Comparison of ENCODE assay signal across 8 cellular contexts in genomic region chr7:89623018-89623672, GRCh38.
DNase-seq lines count a peak whose midpoint lies in the region; ATAC-seq, FAIRE-seq and TF ChIP-seq lines count a peak whose summit lies in the region.

No MANE protein-coding gene starts in this region.

- H3K27me3 ChIP-seq in SU-DHL-6 (ENCODE audit: low read length) (no peaks in the 10 kb centered on the region), gastroesophageal sphincter (no peaks in the 10 kb centered on the region)

- WGBS in gastroesophageal sphincter (ENCODE audit: low coverage in 1 of 2), 2 donors = 0% methylated on average over 1 of the region's 1 CpG; no CpG with 5 or more reads in 1 of the 2 donors

- DNase-seq in AG10803 (ENCODE audit: low read depth) (peak; percentile 44), GM12892 (ENCODE audit: insufficient read length) (no peak), MV-4-11 (lab: John Stamatoyannopoulos, UW) (peak; percentile 39), putamen (ENCODE audit: low spot score) (peak; percentile 19), GOT3 (lab: John Stamatoyannopoulos, UW) (no peak)

- no peak overlapping the region for H3K9ac ChIP-seq in SU-DHL-6 (ENCODE audit: low read length)

- H3K27ac ChIP-seq in SU-DHL-6 (ENCODE audit: low read depth, low read length) (no peak overlapping the region), gastroesophageal sphincter (no peak overlapping the region)

- no peak for TF ChIP-seq EP300 in gastroesophageal sphincter (IDR thresholded peaks at IDR 0.05)

- TF ChIP-seq CTCF in AG10803 (conservative IDR thresholded peaks at IDR 0.05; ENCODE audit: low read length) (peak; percentile 83), SU-DHL-6 (IDR thresholded peaks at IDR 0.05; ENCODE audit: insufficient read depth, low read length, poor library complexity, severe bottlenecking) (peak; percentile 98), gastroesophageal sphincter (IDR thresholded peaks at IDR 0.05) (peak in 3 of 4 experiments; percentile 40 to 45 (median 42))

- peak; percentile 79 for FAIRE-seq in GM12892 (lab: Jason Lieb, UNC)

- TF ChIP-seq POLR2A in GM12892 (IDR thresholded peaks at IDR 0.05; ENCODE audit: low read depth, low read length) = no peak
- TF ChIP-seq POLR2A in gastroesophageal sphincter (IDR thresholded peaks at IDR 0.05) = no peak

- H3K36me3 ChIP-seq in SU-DHL-6 (ENCODE audit: low read length) = no peaks in the 10 kb centered on the region
- H3K36me3 ChIP-seq in gastroesophageal sphincter = no peaks in the 10 kb centered on the region

- H4K20me1 ChIP-seq in SU-DHL-6 (ENCODE audit: low read depth, low read length) = no peaks in the 10 kb centered on the region

- H3K9me3 ChIP-seq in SU-DHL-6 (ENCODE audit: insufficient read depth, low read length) = no peaks in the 10 kb centered on the region
- H3K9me3 ChIP-seq in gastroesophageal sphincter = no peaks in the 10 kb centered on the region

- H2AFZ ChIP-seq in SU-DHL-6 (ENCODE audit: low read depth, low read length, severe bottlenecking) = no peak overlapping the region

- no peaks in the 10 kb centered on the region for H3K9me2 ChIP-seq in SU-DHL-6 (replicated peaks; ENCODE audit: insufficient read depth, low read length)

- no peaks in the 10 kb centered on the region for H3K79me2 ChIP-seq in SU-DHL-6 (ENCODE audit: insufficient read depth, low read length)

- no peak overlapping the region for H3K4me2 ChIP-seq in SU-DHL-6 (ENCODE audit: low read depth, low read length, poor library complexity, severe bottlenecking)

- no peaks in the 10 kb centered on the region for H3F3A ChIP-seq in SU-DHL-6 (ENCODE audit: insufficient read depth)

- H3K4me3 ChIP-seq in AG10803 (ENCODE audit: low read length) (no peak overlapping the region), SU-DHL-6 (ENCODE audit: insufficient read depth, low read length, poor library complexity, severe bottlenecking) (no peak overlapping the region), gastroesophageal sphincter (no peak overlapping the region)

- peak; percentile 95 for ATAC-seq in HG02759 (IDR thresholded peaks at IDR 0.05; ENCODE audit: unreplicated experiment)
- ATAC-seq in gastroesophageal sphincter = no peak

- H3K4me1 ChIP-seq in gastroesophageal sphincter = no peaks in the 10 kb centered on the region

Comparison
In these comparisons a context has a peak if more than half of its experiments do, and no peak if none do; other contexts are left out.
1. DNase-seq: peak in AG10803 (single experiment), MV-4-11 (single experiment) and putamen (single experiment); none in GM12892 (single experiment) and GOT3 (single experiment).
2. CTCF ChIP-seq: peak in every context shown above with its lines; median percentile 98 in SU-DHL-6; 83 in AG10803; 42 in gastroesophageal sphincter.